14 cellular contexts compared by ENCODE assay signal in the genomic region with DNA sequence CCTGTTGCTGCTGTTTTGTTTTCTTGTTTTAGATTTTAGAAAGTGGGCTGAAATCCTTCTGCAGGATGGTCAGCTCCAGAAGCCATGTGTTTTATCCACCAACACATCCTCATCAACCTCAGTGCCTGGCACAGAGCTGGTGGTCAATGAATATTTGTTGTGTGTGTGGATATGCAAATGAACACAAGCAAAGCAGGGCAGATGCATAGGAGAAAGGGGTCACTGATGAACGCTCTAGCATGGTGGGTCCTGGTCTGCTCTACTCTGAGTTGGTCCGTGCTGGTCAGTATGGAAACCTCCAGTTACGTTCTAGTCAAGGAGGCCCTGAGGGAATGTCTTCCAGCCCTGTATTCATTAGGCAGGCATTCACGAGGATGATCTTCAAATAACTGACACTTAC.
DNase-seq lines count a peak whose midpoint lies in the region; ATAC-seq and TF ChIP-seq lines count a peak whose summit lies in the region.
"Had no signal": no experiment of that assay in that cellular context is flagged by ENCODE, and none has a peak within 500 bp of the region (broad histone marks: within the 10 kb centered on the region; RNA-seq: fewer than 3 reads in every experiment).

No MANE protein-coding gene starts in this region.

- H3K36me3 ChIP-seq in right atrium auricular region (no peaks in the 10 kb centered on the region), lower lobe of right lung (no peaks in the 10 kb centered on the region), skeletal muscle tissue (ENCODE audit: control insufficient read depth in 3 of 3, insufficient read depth in 3 of 3, low read length in 3 of 3) (no peaks in the 10 kb centered on the region), upper lobe of right lung (no peaks in the 10 kb centered on the region), mesenchymal stem cell (ENCODE audit: control insufficient read depth in 1 of 2, insufficient read depth in 2 of 2, low read depth in 1 of 2, low read length in 2 of 2) (no peaks in the 10 kb centered on the region)
- H3K36me3 ChIP-seq: BLaER1 treated with 17β-estradiol and CSF1 and Interleukin-3, amounts not matched to agents 10 nM and 100 nM had no signal

- H2BK15ac ChIP-seq in mesenchymal stem cell (ENCODE audit: low read depth, poor library complexity, severe bottlenecking), result no peak overlapping the region

- intact Hi-C loops in left cardiac atrium (cut with DNase I), result no loop called here
- intact Hi-C loops in lower lobe of right lung (cut with DNase I), result no loop called here
- intact Hi-C loops in upper lobe of right lung (cut with DNase I), result no loop called here
- intact Hi-C loops in activated naive CD4-positive, alpha-beta T cell treated with anti-CD3 and anti-CD28 coated beads for 36 hours (cut with micrococcal nuclease), result no loop called here

- H3K23ac ChIP-seq in mesenchymal stem cell (ENCODE audit: low read length in 2 of 2), result no peak overlapping the region

- H3K4me2 ChIP-seq in mesenchymal stem cell (ENCODE audit: low read length, poor library complexity, severe bottlenecking), result no peak overlapping the region

- no peak overlapping the region for H3K27ac Mint-ChIP-seq in activated naive CD4-positive, alpha-beta T cell treated with anti-CD3 and anti-CD28 coated beads for 36 hours
- H3K27ac Mint-ChIP-seq: CD8-positive, alpha-beta memory T cell; HFFc6 had no signal

- peaks cover 2% of the 10 kb centered on the region for H3K9me3 Mint-ChIP-seq in activated naive CD4-positive, alpha-beta T cell treated with anti-CD3 and anti-CD28 coated beads for 36 hours

- H3K36me3 Mint-ChIP-seq in activated naive CD4-positive, alpha-beta T cell treated with anti-CD3 and anti-CD28 coated beads for 36 hours (ENCODE audit: low read depth), result no peaks in the 10 kb centered on the region
- H3K36me3 Mint-ChIP-seq: CD8-positive, alpha-beta memory T cell had no signal

- whole genome bisulfite sequencing in mesenchymal stem cell, result 93% methylated on average over 4 of the region's 4 CpGs

- no peaks in the 10 kb centered on the region for H3K4me1 Mint-ChIP-seq in activated naive CD4-positive, alpha-beta T cell treated with anti-CD3 and anti-CD28 coated beads for 36 hours (ENCODE audit: low read depth)
- H3K4me1 Mint-ChIP-seq: CD8-positive, alpha-beta memory T cell had no signal

- no peak overlapping the region for H3K18ac ChIP-seq in mesenchymal stem cell (ENCODE audit: low read depth in 1 of 2, low read length in 2 of 2)

- peaks cover 7% of the 10 kb centered on the region for H3K27me3 Mint-ChIP-seq in activated naive CD4-positive, alpha-beta T cell treated with anti-CD3 and anti-CD28 coated beads for 36 hours (ENCODE audit: low read depth)

- no peak overlapping the region for H2AK5ac ChIP-seq in mesenchymal stem cell (ENCODE audit: low read length, severe bottlenecking)

- no peak overlapping the region for H2BK120ac ChIP-seq in mesenchymal stem cell (ENCODE audit: low read depth, low read length)

- H3K4ac ChIP-seq in mesenchymal stem cell (ENCODE audit: low read depth in 1 of 2, low read length in 2 of 2), result no peak overlapping the region

- peak overlapping the region; percentile 84 to 92 for H3K27ac ChIP-seq in right atrium auricular region
- H3K27ac ChIP-seq in lower lobe of right lung, result peak overlapping the region; percentile 58
- H3K27ac ChIP-seq in skeletal muscle tissue (ENCODE audit: low read depth, low read length), result peak overlapping the region; percentile 55
- no peak overlapping the region for H3K27ac ChIP-seq in upper lobe of right lung
- no peak overlapping the region for H3K27ac ChIP-seq in mesenchymal stem cell (ENCODE audit: low read length, poor library complexity, severe bottlenecking)

- no peak overlapping the region for H2BK12ac ChIP-seq in mesenchymal stem cell (ENCODE audit: low read length in 2 of 2)

- CTCF ChIA-PET in activated naive CD4-positive, alpha-beta T cell treated with anti-CD3 and anti-CD28 coated beads for 36 hours (lab: Charles Lee), result no interaction called here

- H3K9me3 ChIP-seq in right atrium auricular region (no peaks in the 10 kb centered on the region), lower lobe of right lung (no peaks in the 10 kb centered on the region), skeletal muscle tissue (ENCODE audit: control insufficient read depth in 3 of 3, low read length in 3 of 3) (no peaks in the 10 kb centered on the region), upper lobe of right lung (no peaks in the 10 kb centered on the region), mesenchymal stem cell (ENCODE audit: control insufficient read depth, low read length) (no peaks in the 10 kb centered on the region)

- no peak for DNase-seq in right atrium auricular region (ENCODE audit: low spot score)
- DNase-seq in left cardiac atrium, result no peak
- no peak for DNase-seq in lower lobe of right lung
- no peak for DNase-seq in upper lobe of right lung
- no peak for DNase-seq in activated naive CD4-positive, alpha-beta T cell treated with anti-CD3 and anti-CD28 coated beads for 36 hours
- no peak for DNase-seq in mesenchymal stem cell
- DNase-seq: CD8-positive, alpha-beta memory T cell; DMS79 treated with DMSO at 0.1 percent for 48 hours; HFFc6; NCI-H1436; NCI-H2029 treated with DMSO at 0.1 percent for 48 hours; NCI-H510A treated with DMSO at 0.1 percent for 48 hours had no signal

- H3K14ac ChIP-seq in mesenchymal stem cell (ENCODE audit: low read length in 2 of 2), result no peak overlapping the region

- H3K9ac ChIP-seq in skeletal muscle tissue (ENCODE audit: low read depth in 1 of 3, low read length in 3 of 3) (no peak overlapping the region), mesenchymal stem cell (ENCODE audit: low read length) (no peak overlapping the region)
- H3K9ac ChIP-seq: BLaER1 treated with 17β-estradiol and CSF1 and Interleukin-3, amounts not matched to agents 10 nM and 100 nM had no signal

- no peak for TF ChIP-seq CTCF in right atrium auricular region (IDR thresholded peaks at IDR 0.05)
- no peak for TF ChIP-seq CTCF in lower lobe of right lung (IDR thresholded peaks at IDR 0.05)
- TF ChIP-seq CTCF in upper lobe of right lung (IDR thresholded peaks at IDR 0.05), result no peak

- H3K27me3 ChIP-seq in right atrium auricular region (no peaks in the 10 kb centered on the region), lower lobe of right lung (ENCODE audit: low read depth) (no peaks in the 10 kb centered on the region), skeletal muscle tissue (ENCODE audit: control insufficient read depth in 3 of 3, insufficient read depth in 3 of 3, low read length in 3 of 3) (no peaks in the 10 kb centered on the region), upper lobe of right lung (no peaks in the 10 kb centered on the region), mesenchymal stem cell (ENCODE audit: control insufficient read depth in 1 of 2, insufficient read depth in 1 of 2, low read length in 2 of 2) (no peaks in the 10 kb centered on the region)
- H3K27me3 ChIP-seq: BLaER1 treated with 17β-estradiol and CSF1 and Interleukin-3, amounts not matched to agents 10 nM and 100 nM had no signal

- H4K8ac ChIP-seq in mesenchymal stem cell (ENCODE audit: low read length), result no peak overlapping the region

- no peak for ATAC-seq in left cardiac atrium
- no peak for ATAC-seq in lower lobe of right lung
- no peak for ATAC-seq in upper lobe of right lung

- no peaks in the 10 kb centered on the region for H3K79me1 ChIP-seq in mesenchymal stem cell (replicated peaks; ENCODE audit: low read length, poor library complexity, severe bottlenecking)

- H2AFZ ChIP-seq in mesenchymal stem cell (ENCODE audit: low read depth, low read length), result no peak overlapping the region

- no peak overlapping the region for H2BK5ac ChIP-seq in mesenchymal stem cell (ENCODE audit: low read depth, low read length, poor library complexity, severe bottlenecking)

- H3K4me3 Mint-ChIP-seq in activated naive CD4-positive, alpha-beta T cell treated with anti-CD3 and anti-CD28 coated beads for 36 hours, result no peak overlapping the region
- H3K4me3 Mint-ChIP-seq: CD8-positive, alpha-beta memory T cell; HFFc6 had no signal

- no peak overlapping the region for H3K4me3 ChIP-seq in right atrium auricular region
- H3K4me3 ChIP-seq in lower lobe of right lung, result no peak overlapping the region
- H3K4me3 ChIP-seq in skeletal muscle tissue (ENCODE audit: low read length in 3 of 3), result no peak overlapping the region
- no peak overlapping the region for H3K4me3 ChIP-seq in upper lobe of right lung
- H3K4me3 ChIP-seq in mesenchymal stem cell (ENCODE audit: insufficient read depth in 1 of 2, low read depth in 1 of 2, low read length in 2 of 2), result no peak overlapping the region
- H3K4me3 ChIP-seq: BLaER1 treated with 17β-estradiol and CSF1 and Interleukin-3, amounts not matched to agents 10 nM and 100 nM had no signal

- H4K91ac ChIP-seq in mesenchymal stem cell (ENCODE audit: low read length), result no peak overlapping the region

- peaks cover 0 to 37% of the 10 kb centered on the region in 2 donors for H3K4me1 ChIP-seq in right atrium auricular region
- H3K4me1 ChIP-seq in lower lobe of right lung, result peaks cover 12% of the 10 kb centered on the region
- H3K4me1 ChIP-seq in skeletal muscle tissue (ENCODE audit: control insufficient read depth in 3 of 3, insufficient read depth in 3 of 3, low read length in 3 of 3), result peaks cover 14 to 25% (median 23%) of the 10 kb centered on the region in 3 donors
- no peaks in the 10 kb centered on the region for H3K4me1 ChIP-seq in upper lobe of right lung
- no peaks in the 10 kb centered on the region for H3K4me1 ChIP-seq in mesenchymal stem cell (ENCODE audit: control insufficient read depth, insufficient read depth, low read depth, low read length)

Comparison
In these comparisons a context has a peak if more than half of its experiments do, and no peak if none do; other contexts are left out.
1. H3K27ac ChIP-seq: peak in right atrium auricular region (2 of 2), lower lobe of right lung (single experiment) and skeletal muscle tissue (single experiment); none in upper lobe of right lung (single experiment) and mesenchymal stem cell (single experiment).